ENCODE assay signal across 14 cellular contexts in genomic region chr3:100384735-100385134, GRCh38.
"Had no signal": no experiment of that assay in that cellular context is flagged by ENCODE, and none has a peak within 500 bp of the region (broad histone marks: within the 10 kb centered on the region; RNA-seq: fewer than 3 reads in every experiment).

No MANE protein-coding gene starts in this region.

- FAIRE-seq: colon had no signal

- H3K4me1 ChIP-seq: prostate gland had no signal

- H3K27ac Mint-ChIP-seq: activated naive CD8-positive, alpha-beta T cell; stimulated activated naive B cell treated with anti-CD40 and anti-IgM and Interleukin-4, amounts not matched to agents 10 μg/mL and 1 μg/mL and 100 μg/mL, for 72 hours had no signal

- H3K27me3 ChIP-seq: right lobe of liver had no signal

- H3K36me3 ChIP-seq: prostate gland had no signal

- H3K27ac ChIP-seq: prostate gland, right lobe of liver had no signal

- H3K27me3 Mint-ChIP-seq: activated naive CD8-positive, alpha-beta T cell; naive thymus-derived CD8-positive, alpha-beta T cell; stimulated activated naive B cell treated with anti-CD40 and anti-IgM and Interleukin-4, amounts not matched to agents 10 μg/mL and 1 μg/mL and 100 μg/mL, for 72 hours had no signal

- DNase-seq: activated effector memory CD4-positive, alpha-beta T cell treated with Interleukin-2 at 50 U/mL for 16 hours; activated T-cell treated with anti-CD3 and anti-CD28 coated beads, Interleukin-2, amount 50 U/mL, for 1 hour; amygdala; hippocampal formation; mucosa of descending colon; naive thymus-derived CD8-positive, alpha-beta T cell; nucleus accumbens; right lobe of liver; stimulated activated CD4-positive, alpha-beta T cell treated with anti-CD3 and anti-CD28 coated beads, Interleukin-2, amount 100 ng/mL, for 24 hours; stimulated activated naive B cell treated with anti-CD40 and anti-IgM and Interleukin-4, amounts not matched to agents 10 μg/mL and 1 μg/mL and 100 μg/mL, for 72 hours; trophoblast cell had no signal

- H3K4me3 ChIP-seq: mucosa of descending colon, prostate gland, right lobe of liver had no signal

- H3K4me3 Mint-ChIP-seq: activated naive CD8-positive, alpha-beta T cell; naive thymus-derived CD8-positive, alpha-beta T cell; stimulated activated naive B cell treated with anti-CD40 and anti-IgM and Interleukin-4, amounts not matched to agents 10 μg/mL and 1 μg/mL and 100 μg/mL, for 72 hours had no signal

- H3K9me3 ChIP-seq: prostate gland had no signal
